8 cellular contexts compared by ENCODE assay signal in the genomic region with DNA sequence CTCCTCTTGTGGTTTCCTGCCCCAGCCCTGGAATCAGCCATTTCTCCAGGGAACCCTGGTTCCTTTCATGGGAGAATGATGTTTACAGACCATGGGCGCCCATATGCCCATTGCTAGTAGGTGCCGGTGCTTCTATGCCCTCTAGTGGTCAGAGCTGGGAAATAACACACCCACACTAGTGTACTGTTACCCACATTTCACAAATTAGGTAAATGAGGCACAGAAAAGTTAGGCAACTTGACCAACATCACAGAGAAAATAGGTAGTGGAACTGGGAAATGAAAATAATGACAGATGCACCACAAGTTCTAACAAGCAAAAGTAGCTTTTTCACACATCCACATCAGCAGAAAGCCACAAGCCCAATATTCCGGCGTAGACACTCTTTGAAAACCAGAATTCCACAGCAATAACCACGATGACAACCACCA. TPM values are rescaled to one million over a fixed set of nuclear protein-coding genes. Genes with fewer than 3 reads are reported as not detected.
A peak's percentile ranks its signal among the peaks of the same experiment; 100 is the strongest.
DNase-seq lines count a peak whose midpoint lies in the region; ATAC-seq and TF ChIP-seq lines count a peak whose summit lies in the region.

No MANE protein-coding gene starts in this region.

- H3K4me1 ChIP-seq in trophoblast cell (ENCODE audit: control insufficient read depth in 1 of 2, insufficient read depth in 2 of 2, low read length in 2 of 2), result no peaks in the 10 kb centered on the region

- no peaks in the 10 kb centered on the region for H3K36me3 Mint-ChIP-seq in Calu3 (ENCODE audit: insufficient read depth, unreplicated experiment)

- H4K12ac ChIP-seq in trophoblast cell (ENCODE audit: low read depth, low read length), result no peak overlapping the region

- DNase-seq in Calu3 (peak; percentile 76), HT-29 (ENCODE audit: low spot score) (peak; percentile 92), NOMO-1 treated with DMSO at 0.1 percent for 48 hours (lab: John Stamatoyannopoulos, UW; ENCODE audit: unreplicated experiment) (peak; percentile 87), activated T-cell treated with anti-CD3 and anti-CD28 coated beads for 4 hours (peak; percentile 64), fibroblast of villous mesenchyme (ENCODE audit: low read depth) (peak; percentile 18), trophoblast cell (peak; percentile 8 to 65), AG20443 (ENCODE audit: low spot score) (no peak)

- intact Hi-C loops in Calu3 (cut with micrococcal nuclease; ENCODE audit: unreplicated experiment), result loop anchor here (10.0 kb wide), 1 partner anchor 160 kb away; a partner anchor contains a TSS

- no peaks in the 10 kb centered on the region for H3K9me3 Mint-ChIP-seq in Calu3 (ENCODE audit: low read depth, unreplicated experiment)

- H3K79me1 ChIP-seq in trophoblast cell (ENCODE audit: low read length), result no peaks in the 10 kb centered on the region

- no peak overlapping the region for H3K4ac ChIP-seq in trophoblast cell (ENCODE audit: low read depth, low read length)

- no peaks in the 10 kb centered on the region for H3K36me3 ChIP-seq in trophoblast cell (ENCODE audit: control insufficient read depth in 1 of 2, insufficient read depth in 2 of 2, low read length in 2 of 2)

- H4K91ac ChIP-seq in trophoblast cell (ENCODE audit: low read depth, low read length), result no peak overlapping the region

- no peak overlapping the region for H3K4me2 ChIP-seq in trophoblast cell (ENCODE audit: low read length)

- TF ChIP-seq CTCF in Calu3 (IDR thresholded peaks at IDR 0.05; ENCODE audit: unreplicated experiment), result peak; percentile 98
- peak; percentile 84 for TF ChIP-seq CTCF in fibroblast of villous mesenchyme (IDR thresholded peaks at IDR 0.05; ENCODE audit: insufficient read depth, low read depth, low read length)

- H2BK12ac ChIP-seq in trophoblast cell (ENCODE audit: low read length), result no peak overlapping the region

- no peaks in the 10 kb centered on the region for H3K27me3 ChIP-seq in trophoblast cell (ENCODE audit: insufficient read depth, low read length)

- WGBS in trophoblast cell (ENCODE audit: extremely low coverage, insufficient coverage, insufficient read length), result no CpG with 5 or more reads among the region's 5 CpGs

- no peak overlapping the region for H2AFZ ChIP-seq in trophoblast cell (ENCODE audit: insufficient read depth, low read length, poor library complexity)

- H2BK120ac ChIP-seq in trophoblast cell (ENCODE audit: insufficient read depth, low read length, poor library complexity), result no peak overlapping the region

- ATAC-seq in GM18868 (IDR thresholded peaks at IDR 0.05; ENCODE audit: unreplicated experiment), result no peak

- no peak overlapping the region for H3K4me3 Mint-ChIP-seq in Calu3 (ENCODE audit: low read depth, unreplicated experiment)

- no peak overlapping the region for H2BK5ac ChIP-seq in trophoblast cell (ENCODE audit: low read depth, low read length, poor library complexity)

- no peak overlapping the region for H3K4me3 ChIP-seq in fibroblast of villous mesenchyme (ENCODE audit: low read depth, low read length)
- no peak overlapping the region for H3K4me3 ChIP-seq in trophoblast cell (ENCODE audit: low read depth, low read length)

- no peak overlapping the region for H3K14ac ChIP-seq in trophoblast cell (ENCODE audit: low read length)

- no peak overlapping the region for H3K27ac ChIP-seq in trophoblast cell (ENCODE audit: low read depth, low read length)

- peaks cover 37% of the 10 kb centered on the region for H3K4me1 Mint-ChIP-seq in Calu3 (ENCODE audit: low read depth, unreplicated experiment)

- H3K27me3 Mint-ChIP-seq in Calu3 (ENCODE audit: unreplicated experiment), result peaks cover 31% of the 10 kb centered on the region

- H3K9ac ChIP-seq in trophoblast cell (ENCODE audit: low read length), result no peak overlapping the region

- BruUV-seq in Calu3 (replicated peaks; lab: Mats Ljungman, UMichigan), result no TSS peak

- H3K23ac ChIP-seq in trophoblast cell (ENCODE audit: low read length), result no peak overlapping the region

- H2AK5ac ChIP-seq in trophoblast cell (ENCODE audit: low read length), result no peak overlapping the region

- H3K27ac Mint-ChIP-seq in Calu3 (ENCODE audit: unreplicated experiment), result no peak overlapping the region

- H3K9me3 ChIP-seq in trophoblast cell (ENCODE audit: insufficient read depth, low read depth, low read length), result no peaks in the 10 kb centered on the region

- CTCF ChIA-PET in Calu3 (lab: Charles Lee), result interaction anchor here (1.0 to 5.5 kb wide), 5 partner anchors 21 to 96 kb away, joined by 3 to 50 read pairs (median 5); a partner anchor contains a TSS

- no peak overlapping the region for H4K8ac ChIP-seq in trophoblast cell (ENCODE audit: low read depth, low read length)

- no peak overlapping the region for H3K18ac ChIP-seq in trophoblast cell (ENCODE audit: low read length)

- no peaks in the 10 kb centered on the region for H3K79me2 ChIP-seq in trophoblast cell (ENCODE audit: control insufficient read depth, insufficient read depth, low read length, poor library complexity)

RNA-seq across cellular contexts. Expression of a gene that starts 1.3 kb away (rescaled TPM):
- total RNA-seq in Calu3 (2022) (not detected in 2 replicates), fibroblast of villous mesenchyme (not detected in 2 replicates)
- total RNA-seq in HT-29 (2014; rRNA removed; shearing (Covaris generic)), result not detected in 2 replicates
- polyA plus RNA-seq in trophoblast cell (2013), result not detected in 2 replicates

RNA-seq across cellular contexts. Expression of a gene that starts 39.7 kb away (rescaled TPM):
- total RNA-seq in Calu3 (2022) (44.5 and 98.9 TPM in 2 replicates), fibroblast of villous mesenchyme (not detected in 2 replicates)
- total RNA-seq in HT-29 (2014; rRNA removed; shearing (Covaris generic)), result 11.0 and 13.4 TPM in 2 replicates
- not detected in 2 replicates for polyA plus RNA-seq in trophoblast cell (2013)

RNA-seq across cellular contexts. Expression of a gene that starts 49.4 kb away (rescaled TPM):
- total RNA-seq in Calu3 (2022) (not detected in 2 replicates), fibroblast of villous mesenchyme (not detected in 2 replicates)
- total RNA-seq in HT-29 (2014; rRNA removed; shearing (Covaris generic)), result not detected in 2 replicates
- not detected in 2 replicates for polyA plus RNA-seq in trophoblast cell (2013)

RNA-seq across cellular contexts. Expression of a gene that starts 49.8 kb away (rescaled TPM):
- total RNA-seq in Calu3 (2022), result not detected in 2 replicates
- total RNA-seq in HT-29 (2014; rRNA removed; shearing (Covaris generic)), result not detected in 2 replicates
- total RNA-seq in fibroblast of villous mesenchyme, result not detected in 2 replicates
- polyA plus RNA-seq in trophoblast cell (2013), result not detected in 2 replicates

Comparison
In these comparisons a context has a peak if more than half of its experiments do, and no peak if none do; other contexts are left out.
1. RNA of a gene that starts 39.7 kb away (total RNA-seq): 44.5 to 98.9 TPM in Calu3 and 11.0 to 13.4 TPM in HT-29; not detected in fibroblast of villous mesenchyme; every median in the first group is over 10 times any median in the second.